ENCODE assay signal across 8 cellular contexts in the genomic region with DNA sequence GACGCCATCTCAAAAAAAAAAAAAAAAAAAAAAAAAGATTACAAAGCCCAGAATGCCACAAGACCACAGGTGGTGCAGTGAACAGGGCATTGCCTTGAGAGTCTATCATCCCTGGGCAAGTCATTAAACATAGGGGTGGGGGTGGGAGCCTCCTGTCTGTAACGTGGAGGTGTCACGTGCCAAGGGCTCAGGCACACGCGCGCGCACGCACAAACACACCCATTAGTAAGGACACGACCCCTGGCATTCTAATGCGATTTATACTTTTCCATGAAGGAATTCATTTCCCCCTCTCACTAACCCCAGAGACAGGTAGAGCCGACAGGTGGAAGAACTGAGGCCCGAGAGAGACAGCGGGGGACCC. TPM values are rescaled to one million over a fixed set of nuclear protein-coding genes. Genes with fewer than 3 reads are reported as not detected.
DNase-seq lines count a peak whose midpoint lies in the region; ATAC-seq, FAIRE-seq and TF ChIP-seq lines count a peak whose summit lies in the region.

No MANE protein-coding gene starts in this region.

- H3K9me1 ChIP-seq in IMR-90 (ENCODE audit: insufficient read depth, low read length): peaks cover 5% of the 10 kb centered on the region; the same call in 1 of the 2 replicates

- peaks cover 35% of the 10 kb centered on the region for H3K27me3 Mint-ChIP-seq in astrocyte (ENCODE audit: low read depth, unreplicated experiment)

- no peaks in the 10 kb centered on the region for H3K9me3 Mint-ChIP-seq in astrocyte (ENCODE audit: unreplicated experiment)

- H3K9me3 ChIP-seq in IMR-90 (ENCODE audit: control insufficient read depth, insufficient read depth, low read length) (no peaks in the 10 kb centered on the region), astrocyte (ENCODE audit: insufficient read depth, low read depth, low read length) (no peaks in the 10 kb centered on the region), uterus (no peaks in the 10 kb centered on the region)

- H2AK5ac ChIP-seq in IMR-90 (ENCODE audit: low read depth, low read length): peak overlapping the region; percentile 68; the same call in 1 of the 2 replicates

- H3K14ac ChIP-seq in IMR-90 (replicated peaks; ENCODE audit: low read depth, low read length): no peak overlapping the region

- H3K9ac ChIP-seq in IMR-90 (ENCODE audit: low read depth, low read length): no peak overlapping the region; the same call in 1 of the 2 replicates
- peak overlapping the region; percentile 77 for H3K9ac ChIP-seq in astrocyte (ENCODE audit: low read length)

- no peak overlapping the region for H4K5ac ChIP-seq in IMR-90 (ENCODE audit: low read depth, low read length)

- H4K20me1 ChIP-seq in IMR-90 (ENCODE audit: insufficient read depth, low read length) (0 out of 2 replicates have a peak, but pooled peaks cover 5% of the 10 kb centered on the region), astrocyte (ENCODE audit: insufficient read depth, low read length) (peaks cover 4% of the 10 kb centered on the region)

- dilution Hi-C loops in IMR-90 (cut with HindIII; ENCODE audit: low sequenced_read_pairs, unreplicated experiment): no loop called here

- H3K4ac ChIP-seq in IMR-90 (ENCODE audit: low read depth, low read length): no peak overlapping the region; the same call in 1 of the 2 replicates

- H3K4me2 ChIP-seq in IMR-90 (ENCODE audit: low read depth, low read length) (peak overlapping the region; percentile 67), astrocyte (ENCODE audit: low read length) (peak overlapping the region; percentile 97)

- no peak overlapping the region for H3K27ac ChIP-seq in IMR-90 (ENCODE audit: insufficient read depth, low read length)
- no peak overlapping the region for H3K27ac ChIP-seq in astrocyte (ENCODE audit: low read depth, low read length)
- peak overlapping the region in 1 of 2 donors; percentile 54 for H3K27ac ChIP-seq in uterus

- peaks cover 6% of the 10 kb centered on the region for H3K4me1 Mint-ChIP-seq in astrocyte (ENCODE audit: low read depth, unreplicated experiment)

- no peak overlapping the region for H3K23ac ChIP-seq in IMR-90 (ENCODE audit: low read depth, low read length)

- H3K79me1 ChIP-seq in IMR-90 (ENCODE audit: low read depth in 1 of 2, low read length in 2 of 2): peaks cover 10 to 16% of the 10 kb centered on the region in 2 experiments; a peak in 3 of 4 replicates

- H3K4me3 ChIP-seq in AG10803 (ENCODE audit: low read length) (peak overlapping the region; percentile 61), IMR-90 (ENCODE audit: insufficient read depth, low read depth, low read length) (peak overlapping the region; percentile 56), astrocyte (ENCODE audit: insufficient read depth, low read depth, low read length) (peak overlapping the region; percentile 58), lower leg skin (ENCODE audit: low read depth, poor library complexity, severe bottlenecking) (peak overlapping the region; percentile 47), uterus (peak overlapping the region; percentile 51 to 66)

- ATAC-seq in IMR-90 (ENCODE audit: low read depth): no peak
- ATAC-seq in GM19351 (IDR thresholded peaks at IDR 0.05; ENCODE audit: unreplicated experiment): no peak

- H2BK15ac ChIP-seq in IMR-90 (ENCODE audit: low read depth, low read length): no peak overlapping the region

- no peak overlapping the region for H4K91ac ChIP-seq in IMR-90 (ENCODE audit: insufficient read depth, low read depth, low read length)

- TF ChIP-seq CTCF in AG10803 (conservative IDR thresholded peaks at IDR 0.05; ENCODE audit: low read length) (no peak), IMR-90 (conservative IDR thresholded peaks at IDR 0.05; ENCODE audit: low read depth, low read length) (no peak), astrocyte (IDR thresholded peaks at IDR 0.05; ENCODE audit: insufficient read depth, low read depth, low read length) (no peak), lower leg skin (IDR thresholded peaks at IDR 0.05) (no peak), uterus (IDR thresholded peaks at IDR 0.05) (no peak)

- FAIRE-seq in astrocyte (lab: Jason Lieb, UNC): no peak

- H3K4me1 ChIP-seq in IMR-90 (ENCODE audit: control insufficient read depth, insufficient read depth, low read length): peaks cover 12% of the 10 kb centered on the region
- H3K4me1 ChIP-seq in astrocyte (ENCODE audit: insufficient read depth, low read length): peaks cover 34% of the 10 kb centered on the region
- H3K4me1 ChIP-seq in uterus: no peaks in the 10 kb centered on the region

- CTCF ChIA-PET in IMR-90 (lab: Yijun Ruan, JAX): no interaction called here

- no TSS peak for BruUV-seq in IMR-90 (replicated peaks; lab: Mats Ljungman, UMichigan)

- H2BK120ac ChIP-seq in IMR-90 (ENCODE audit: low read depth, low read length): no peak overlapping the region; the same call in 1 of the 2 replicates

- POLR2A ChIA-PET in IMR-90 (lab: Charles Lee; ENCODE audit: unreplicated experiment): no interaction called here

- H3K36me3 ChIP-seq in IMR-90 (ENCODE audit: control insufficient read depth, insufficient read depth, low read length): no peaks in the 10 kb centered on the region
- H3K36me3 ChIP-seq in astrocyte (ENCODE audit: insufficient read depth, low read length): no peaks in the 10 kb centered on the region
- no peaks in the 10 kb centered on the region for H3K36me3 ChIP-seq in uterus

- no peaks in the 10 kb centered on the region for H3K27me3 ChIP-seq in IMR-90 (ENCODE audit: control insufficient read depth, insufficient read depth, low read length)
- no peaks in the 10 kb centered on the region for H3K27me3 ChIP-seq in astrocyte (ENCODE audit: insufficient read depth, low read length)
- no peaks in the 10 kb centered on the region for H3K27me3 ChIP-seq in uterus

- H2BK5ac ChIP-seq in IMR-90 (ENCODE audit: low read depth, low read length, poor library complexity, severe bottlenecking): no peak overlapping the region

- DNase-seq in AG10803 (ENCODE audit: low read depth) (no peak), IMR-90 (no peak), astrocyte (ENCODE audit: low read depth) (no peak), lower leg skin (ENCODE audit: low spot score in 2 of 2) (no peak), uterus (no peak), SIG-M5 treated with dmso at 0.1 percent for 504 hours (lab: John Stamatoyannopoulos, UW; ENCODE audit: unreplicated experiment) (no peak), GM03348 (ENCODE audit: low spot score) (no peak)

- intact Hi-C loops in IMR-90 (cut with micrococcal nuclease) (no loop called here), lower leg skin (cut with DNase I; ENCODE audit: low total_unique reads) (no loop called here), uterus (cut with DNase I; ENCODE audit: low total_unique reads) (no loop called here)

- in situ Hi-C loops in IMR-90 (cut with MboI; ENCODE audit: low sequenced_read_pairs): no loop called here

- no peaks in the 10 kb centered on the region for H3K36me3 Mint-ChIP-seq in astrocyte (ENCODE audit: low read depth, unreplicated experiment)

- TF ChIP-seq POLR2A in IMR-90 (IDR thresholded peaks at IDR 0.05; ENCODE audit: low read depth, low read length): no peak
- no peak for TF ChIP-seq POLR2A in lower leg skin (IDR thresholded peaks at IDR 0.05)
- TF ChIP-seq POLR2A in uterus (IDR thresholded peaks at IDR 0.05): no peak

- peaks cover 5% of the 10 kb centered on the region for H3K79me2 ChIP-seq in astrocyte (ENCODE audit: insufficient read depth, low read length)

- no CpG with 5 or more reads among the region's 13 CpGs for WGBS in IMR-90 (ENCODE audit: extremely low coverage in 2 of 2, insufficient read length in 1 of 2), 2 experiments
- 6 to 9% methylated on average over 13 of the region's 13 CpGs for WGBS in lower leg skin, 2 donors

- H3K56ac ChIP-seq in IMR-90 (ENCODE audit: extremely low read depth, insufficient read depth, low read length): no peak overlapping the region

- H3K18ac ChIP-seq in IMR-90 (ENCODE audit: low read depth, low read length): no peak overlapping the region

- peak overlapping the region; percentile 90 for H2AK9ac ChIP-seq in IMR-90 (replicated peaks; ENCODE audit: low read depth, low read length, poor library complexity)

- peak overlapping the region; percentile 50; the same call in 1 of the 2 replicates for H2BK20ac ChIP-seq in IMR-90 (ENCODE audit: low read depth, low read length)

- H3K27ac Mint-ChIP-seq in astrocyte (ENCODE audit: unreplicated experiment): no peak overlapping the region

- H3K4me3 Mint-ChIP-seq in astrocyte (ENCODE audit: unreplicated experiment): peak overlapping the region; percentile 83

- H4K8ac ChIP-seq in IMR-90 (ENCODE audit: low read depth in 2 of 2, low read length in 2 of 2): peak overlapping the region; percentile 57 to 71; a peak in 2 of 4 replicates

- H2AFZ ChIP-seq in IMR-90 (replicated peaks; ENCODE audit: low read length, poor library complexity) (peak overlapping the region; percentile 97), astrocyte (ENCODE audit: low read depth, low read length) (peak overlapping the region; percentile 81)

- TF ChIP-seq RAD21 in IMR-90 (IDR thresholded peaks at IDR 0.05; ENCODE audit: low read length): no peak

TF ChIP-seq in IMR-90, 13 proteins besides CTCF, POLR2A, EP300 and RAD21 (continues in another document):
- TF ChIP-seq FOS (IDR thresholded peaks at IDR 0.05; ENCODE audit: low read depth, low read length): no peak

RNA-seq across cellular contexts. Expression of a gene that starts 5.8 kb away (rescaled TPM):
- total RNA-seq in IMR-90 (2012; rRNA removed) (25.6 and 32.3 TPM in 2 replicates), astrocyte (12.8 and 14.3 TPM in 2 replicates), lower leg skin (10 to 100 TPM; 12.5 to 20.4 (median 16.2) TPM), uterus (10 to 100 TPM in 3 of 4 donors, 1 to 10 TPM in 1; 3.8 to 53.8 (median 14.9) TPM)
- 20.6 and 26.2 TPM in 2 replicates for polyA plus RNA-seq in IMR-90 (2012; rRNA removed)
- 18.9 and 29.8 TPM in 2 replicates for polyA plus RNA-seq in IMR-90 (2012; cell fraction: cytosol; rRNA removed)
- polyA plus RNA-seq in IMR-90 (2012; cell fraction: nucleus; rRNA removed; ENCODE audit: low replicate concordance): 15.8 and 38.2 TPM in 2 replicates

RNA-seq across cellular contexts. Expression of a gene that starts 21.3 kb away (rescaled TPM):
- total RNA-seq in IMR-90 (2012; rRNA removed): not detected in 2 replicates
- polyA plus RNA-seq in IMR-90 (2012; rRNA removed): not detected in 2 replicates
- polyA plus RNA-seq in IMR-90 (2012; cell fraction: cytosol; rRNA removed): not detected in 2 replicates
- polyA plus RNA-seq in IMR-90 (2012; cell fraction: nucleus; rRNA removed; ENCODE audit: low replicate concordance): 0.15 TPM in 1 of 2 replicates, not detected in the other
- not detected in 2 replicates for total RNA-seq in astrocyte
- not detected for total RNA-seq in lower leg skin
- not detected for total RNA-seq in uterus

RNA-seq across cellular contexts. Expression of a gene that starts 42.2 kb away (rescaled TPM):
- total RNA-seq in IMR-90 (2012; rRNA removed) (18.5 and 20.3 TPM in 2 replicates), astrocyte (19.9 and 21.5 TPM in 2 replicates), lower leg skin (10 to 100 TPM; 36.2 to 61.6 (median 53.0) TPM), uterus (10 to 100 TPM in 3 of 4 donors, 1 to 10 TPM in 1; 8.5 to 37.7 (median 20.5) TPM)
- polyA plus RNA-seq in IMR-90 (2012; rRNA removed): 31.3 and 31.5 TPM in 2 replicates
- polyA plus RNA-seq in IMR-90 (2012; cell fraction: cytosol; rRNA removed): 27.1 and 36.8 TPM in 2 replicates
- polyA plus RNA-seq in IMR-90 (2012; cell fraction: nucleus; rRNA removed; ENCODE audit: low replicate concordance): 46.2 and 142 TPM in 2 replicates

RNA-seq across cellular contexts. Expression of a gene that starts 47.3 kb away (rescaled TPM):
- 464 and 593 TPM in 2 replicates for total RNA-seq in IMR-90 (2012; rRNA removed)
- 354 and 391 TPM in 2 replicates for polyA plus RNA-seq in IMR-90 (2012; rRNA removed)
- polyA plus RNA-seq in IMR-90 (2012; cell fraction: cytosol; rRNA removed): 183 and 246 TPM in 2 replicates
- 89.0 and 188 TPM in 2 replicates for polyA plus RNA-seq in IMR-90 (2012; cell fraction: nucleus; rRNA removed; ENCODE audit: low replicate concordance)
- 294 and 323 TPM in 2 replicates for total RNA-seq in astrocyte
- 100 to 1,000 TPM; 392 to 558 (median 489) TPM for total RNA-seq in lower leg skin
- total RNA-seq in uterus: 100 to 1,000 TPM; 290 to 559 (median 413) TPM
